7 cellular contexts compared by ENCODE assay signal in genomic region chr5:68285857-68286611, GRCh38.
A peak's percentile ranks its signal among the peaks of the same experiment; 100 is the strongest.
DNase-seq lines count a peak whose midpoint lies in the region; ATAC-seq and TF ChIP-seq lines count a peak whose summit lies in the region.

No MANE protein-coding gene starts in this region.

- H3K27ac ChIP-seq in SK-N-MC, result peak overlapping the region; percentile 79
- no peak overlapping the region for H3K27ac ChIP-seq in endodermal cell (ENCODE audit: low read depth, low read length)

- H3K36me3 Mint-ChIP-seq in endodermal cell (ENCODE audit: low read depth) (peaks cover 22% of the 10 kb centered on the region), neural crest cell (ENCODE audit: low read depth) (peaks cover 1% of the 10 kb centered on the region)

- H3K27me3 Mint-ChIP-seq in endodermal cell (ENCODE audit: insufficient read depth) (no peaks in the 10 kb centered on the region), neural crest cell (ENCODE audit: low read depth) (no peaks in the 10 kb centered on the region)

- ATAC-seq in GM18870 (IDR thresholded peaks at IDR 0.05; ENCODE audit: unreplicated experiment), result no peak

- H3K4me3 ChIP-seq in HFF-Myc (replicated peaks; ENCODE audit: low read depth, low read length), result no peak overlapping the region
- H3K4me3 ChIP-seq in SK-N-MC, result no peak overlapping the region
- no peak overlapping the region for H3K4me3 ChIP-seq in endodermal cell (ENCODE audit: low read length)

- no peaks in the 10 kb centered on the region for H3K9me3 Mint-ChIP-seq in endodermal cell
- H3K9me3 Mint-ChIP-seq in neural crest cell, result no peaks in the 10 kb centered on the region

- peaks cover 47% of the 10 kb centered on the region for H3K36me3 ChIP-seq in SK-N-MC (ENCODE audit: insufficient read depth, low read length)
- peaks cover 26% of the 10 kb centered on the region for H3K36me3 ChIP-seq in endodermal cell (ENCODE audit: control insufficient read depth, insufficient read depth, low read length)

- H3K9ac ChIP-seq in SK-N-MC (ENCODE audit: insufficient read length) (no peak overlapping the region), endodermal cell (ENCODE audit: extremely low read depth, low read length, poor library complexity, severe bottlenecking) (no peak overlapping the region)

- peaks cover 12% of the 10 kb centered on the region for H3K4me1 ChIP-seq in endodermal cell (ENCODE audit: control insufficient read depth, insufficient read depth, low read length)

- peaks cover 40% of the 10 kb centered on the region for H3K4me1 Mint-ChIP-seq in endodermal cell
- H3K4me1 Mint-ChIP-seq in neural crest cell, result peaks cover 55% of the 10 kb centered on the region

- DNase-seq in DMS114 treated with DMSO at 0.1 percent for 48 hours (lab: John Stamatoyannopoulos, UW; ENCODE audit: unreplicated experiment) (peak; percentile 36), HFF-Myc (ENCODE audit: extremely low read depth, low read depth) (no peak), SK-N-MC (ENCODE audit: low read depth, low spot score) (peak; percentile 70), endodermal cell (no peak), neural crest cell (ENCODE audit: low read depth, low spot score) (no peak), nucleus accumbens (lab: John Stamatoyannopoulos, UW) (no peak)

- 54 to 80% methylated on average over 2 to 4 of the region's 4 CpGs for WGBS in endodermal cell (ENCODE audit: insufficient coverage in 1 of 2, insufficient read length in 1 of 2), 2 experiments

- TF ChIP-seq CTCF in HFF-Myc (IDR thresholded peaks at IDR 0.05; ENCODE audit: low read depth, low read length, missing control alignments), result peak; percentile 43
- TF ChIP-seq CTCF in endodermal cell (conservative IDR thresholded peaks at IDR 0.05), result peak; percentile 95
- peak; percentile 90 for TF ChIP-seq CTCF in neural crest cell (conservative IDR thresholded peaks at IDR 0.05)

- H3K27me3 ChIP-seq in endodermal cell (ENCODE audit: control insufficient read depth, insufficient read depth, low read length, poor library complexity, severe bottlenecking), result no peaks in the 10 kb centered on the region

- H3K9me3 ChIP-seq in SK-N-MC (ENCODE audit: low read depth, low read length) (no peaks in the 10 kb centered on the region), endodermal cell (ENCODE audit: control insufficient read depth, low read length) (no peaks in the 10 kb centered on the region)

- no peak overlapping the region for H3K4me3 Mint-ChIP-seq in endodermal cell
- H3K4me3 Mint-ChIP-seq in neural crest cell, result peak overlapping the region; percentile 56

- no peak overlapping the region for H3K27ac Mint-ChIP-seq in endodermal cell
- H3K27ac Mint-ChIP-seq in neural crest cell (ENCODE audit: unreplicated experiment), result no peak overlapping the region

Comparison
In these comparisons a context has a peak if more than half of its experiments do, and no peak if none do; other contexts are left out.
1. DNase-seq: peak in DMS114 treated with DMSO at 0.1 percent for 48 hours (single experiment) and SK-N-MC (single experiment); none in HFF-Myc (single experiment), endodermal cell (single experiment), neural crest cell (single experiment) and nucleus accumbens (0 of 56).
2. CTCF ChIP-seq: peak in every context shown above with its lines; median percentile 95 in endodermal cell; 90 in neural crest cell; 43 in HFF-Myc.